In the genomic region with DNA sequence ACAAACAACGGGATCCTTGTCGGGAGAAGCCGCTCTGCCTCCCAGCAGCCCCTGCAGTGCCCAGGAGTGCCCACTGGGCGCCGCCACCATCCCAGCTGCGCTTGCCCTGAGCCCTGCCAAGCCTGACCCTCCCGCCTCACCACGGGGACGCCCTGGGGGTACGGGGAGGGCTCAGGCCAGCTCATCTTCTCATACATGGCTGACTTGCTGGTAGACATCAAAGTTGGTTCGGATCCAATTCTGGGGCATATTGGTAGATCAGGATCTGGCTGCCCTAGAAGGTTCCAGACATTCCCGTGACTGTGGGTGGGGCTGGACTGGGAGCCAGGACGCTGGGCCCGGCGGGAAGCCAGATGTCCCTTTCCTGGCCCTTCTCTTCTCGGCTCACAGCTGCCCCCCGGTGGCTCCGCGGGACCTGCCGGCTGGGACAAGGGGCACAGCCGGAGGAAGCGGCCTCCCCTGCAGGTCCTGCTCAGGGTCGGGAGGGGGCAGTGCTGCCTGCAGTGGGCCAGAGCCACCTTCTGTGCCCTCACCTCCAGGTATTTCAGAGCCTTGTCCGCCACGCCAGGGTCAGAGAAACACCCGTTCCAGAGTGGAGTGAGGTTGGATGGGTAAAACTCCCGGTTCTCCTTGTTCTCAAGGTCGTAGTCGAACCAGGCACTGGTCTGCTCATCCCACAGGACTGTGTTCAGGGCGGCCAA, we compare ENCODE assay signal across 8 cellular contexts. TPM values are rescaled to one million over a fixed set of nuclear protein-coding genes. Genes with fewer than 3 reads are reported as not detected.
A peak's percentile ranks its signal among the peaks of the same experiment; 100 is the strongest.
DNase-seq lines count a peak whose midpoint lies in the region; TF ChIP-seq lines count a peak whose summit lies in the region.

No MANE protein-coding gene starts in this region.

- H3K27ac ChIP-seq in testis: peak overlapping the region; percentile 74 to 79

- no peaks in the 10 kb centered on the region for H3K9me3 ChIP-seq in ES-I3 (ENCODE audit: control insufficient read depth, insufficient read depth, low read length)
- H3K9me3 ChIP-seq in testis: no peaks in the 10 kb centered on the region

- H3K4me3 ChIP-seq in testis: peak overlapping the region; percentile 25 to 39

- CTCF ChIA-PET in HEK293T (lab: Yijun Ruan, JAX): interaction anchor here (0.6 to 2.1 kb wide), 21 partner anchors 9 to 270 kb away, joined by 3 to 11 read pairs (median 4); partner anchors contain the start of genes CXCR5 and TREH

- TF ChIP-seq CTCF in osteocyte (IDR thresholded peaks at IDR 0.05) (peak; percentile 82), testis (IDR thresholded peaks at IDR 0.05) (peak; percentile 69 to 94 (median 85))

- peak overlapping the region; percentile 65 for H3K27ac Mint-ChIP-seq in activated naive CD8-positive, alpha-beta T cell treated with anti-CD3 and anti-CD28 coated beads for 36 hours
- peak overlapping the region; percentile 91 for H3K27ac Mint-ChIP-seq in osteocyte (ENCODE audit: unreplicated experiment)

- peaks cover 44% of the 10 kb centered on the region for H3K4me1 Mint-ChIP-seq in activated naive CD8-positive, alpha-beta T cell treated with anti-CD3 and anti-CD28 coated beads for 36 hours
- peaks cover 33% of the 10 kb centered on the region for H3K4me1 Mint-ChIP-seq in osteocyte (ENCODE audit: unreplicated experiment)

- intact Hi-C loops in head of caudate nucleus (cut with DNase I) (loop anchor here (1.0 to 10.0 kb wide), 3 partner anchors 15 to 245 kb away; no protein-coding TSS in a partner anchor), testis (cut with DNase I; ENCODE audit: low total_unique reads) (loop anchor here (10.0 kb wide), 3 partner anchors 105 to 265 kb away; partner anchors contain the start of genes DDX6 and UPK2)

- peaks cover 8% of the 10 kb centered on the region for H3K27me3 Mint-ChIP-seq in activated naive CD8-positive, alpha-beta T cell treated with anti-CD3 and anti-CD28 coated beads for 36 hours
- H3K27me3 Mint-ChIP-seq in osteocyte (ENCODE audit: unreplicated experiment): peaks cover 9% of the 10 kb centered on the region

- H3K36me3 Mint-ChIP-seq in activated naive CD8-positive, alpha-beta T cell treated with anti-CD3 and anti-CD28 coated beads for 36 hours: no peaks in the 10 kb centered on the region
- no peaks in the 10 kb centered on the region for H3K36me3 Mint-ChIP-seq in osteocyte (ENCODE audit: unreplicated experiment)

- no peaks in the 10 kb centered on the region for H3K27me3 ChIP-seq in testis

- DNase-seq in HEK293T (ENCODE audit: extremely low spot score): peak; percentile 94
- peak; percentile 87 for DNase-seq in NAMALWA (ENCODE audit: low spot score)
- DNase-seq in SKM-1 (lab: John Stamatoyannopoulos, UW; ENCODE audit: unreplicated experiment): peak; percentile 62
- peak; percentile 87 for DNase-seq in activated naive CD8-positive, alpha-beta T cell treated with anti-CD3 and anti-CD28 coated beads for 36 hours
- peak; percentile 89 to 99 (median 95) for DNase-seq in head of caudate nucleus
- peak; percentile 98 for DNase-seq in osteocyte (ENCODE audit: extremely low spot score, unreplicated experiment)
- peak; percentile 81 for DNase-seq in testis

- H3K4me3 Mint-ChIP-seq in activated naive CD8-positive, alpha-beta T cell treated with anti-CD3 and anti-CD28 coated beads for 36 hours: peak overlapping the region; percentile 72
- peak overlapping the region; percentile 63 for H3K4me3 Mint-ChIP-seq in osteocyte (ENCODE audit: unreplicated experiment)

- no peaks in the 10 kb centered on the region for H3K36me3 ChIP-seq in ES-I3 (ENCODE audit: insufficient read depth, low read length)
- no peaks in the 10 kb centered on the region for H3K36me3 ChIP-seq in testis (ENCODE audit: low read depth, missing control alignments)

- TF ChIP-seq POLR2A in testis (IDR thresholded peaks at IDR 0.05): no peak

- POLR2A ChIA-PET in HEK293T (lab: Yijun Ruan, JAX): interaction anchor here (0.7 to 1.4 kb wide), 4 partner anchors 55 to 413 kb away, joined by 3 to 5 read pairs (median 4); partner anchors contain the start of gene DDX6

- peak overlapping the region; percentile 52 for H3K9ac ChIP-seq in ES-I3 (ENCODE audit: low read depth, low read length)

- peaks cover 16% of the 10 kb centered on the region for H3K4me1 ChIP-seq in ES-I3 (ENCODE audit: insufficient read depth, low read length)
- peaks cover 11% of the 10 kb centered on the region for H3K4me1 ChIP-seq in testis

- H3K9me3 Mint-ChIP-seq in activated naive CD8-positive, alpha-beta T cell treated with anti-CD3 and anti-CD28 coated beads for 36 hours: no peaks in the 10 kb centered on the region
- no peaks in the 10 kb centered on the region for H3K9me3 Mint-ChIP-seq in osteocyte (ENCODE audit: unreplicated experiment)

- 0 to 7% methylated on average over 10 to 24 of the region's 30 CpGs for WGBS in testis, 2 donors

TF ChIP-seq in HEK293T, 16 proteins besides CTCF, POLR2A, EP300 and RAD21:
- TF ChIP-seq TARDBP (IDR thresholded peaks at IDR 0.05) (no peak), FOXA1 (IDR thresholded peaks at IDR 0.05) (no peak), ELF4 (IDR thresholded peaks at IDR 0.05) (no peak), ZNF384 (IDR thresholded peaks at IDR 0.05) (no peak), ARNT (IDR thresholded peaks at IDR 0.05) (no peak), NFRKB (IDR thresholded peaks at IDR 0.05) (no peak), SP1 (IDR thresholded peaks at IDR 0.05) (no peak), SUZ12 (IDR thresholded peaks at IDR 0.05) (no peak), HDGF (IDR thresholded peaks at IDR 0.05; ENCODE audit: borderline replicate concordance) (no peak), BHLHE40 (IDR thresholded peaks at IDR 0.05; ENCODE audit: borderline replicate concordance) (no peak), LEF1 (IDR thresholded peaks at IDR 0.05; ENCODE audit: borderline replicate concordance) (no peak), L3MBTL2 (conservative IDR thresholded peaks at IDR 0.05) (no peak), FOXK2 (IDR thresholded peaks at IDR 0.05) (no peak), FOXM1 (IDR thresholded peaks at IDR 0.05; ENCODE audit: borderline replicate concordance) (no peak)
- TF ChIP-seq, protein P1, sequence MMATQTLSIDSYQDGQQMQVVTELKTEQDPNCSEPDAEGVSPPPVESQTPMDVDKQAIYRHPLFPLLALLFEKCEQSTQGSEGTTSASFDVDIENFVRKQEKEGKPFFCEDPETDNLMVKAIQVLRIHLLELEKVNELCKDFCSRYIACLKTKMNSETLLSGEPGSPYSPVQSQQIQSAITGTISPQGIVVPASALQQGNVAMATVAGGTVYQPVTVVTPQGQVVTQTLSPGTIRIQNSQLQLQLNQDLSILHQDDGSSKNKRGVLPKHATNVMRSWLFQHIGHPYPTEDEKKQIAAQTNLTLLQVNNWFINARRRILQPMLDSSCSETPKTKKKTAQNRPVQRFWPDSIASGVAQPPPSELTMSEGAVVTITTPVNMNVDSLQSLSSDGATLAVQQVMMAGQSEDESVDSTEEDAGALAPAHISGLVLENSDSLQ (IDR thresholded peaks at IDR 0.05): no peak

RNA-seq across cellular contexts. Expression of gene TREH, which starts 10.6 kb away (rescaled TPM):
- not detected for total RNA-seq in activated naive CD8-positive, alpha-beta T cell treated with anti-CD3 and anti-CD28 coated beads for 36 hours
- not detected in 2 replicates for total RNA-seq in osteocyte
- total RNA-seq in testis: 1 to 10 TPM in 1 of 2 donors, under 1 TPM in 1; 0.62 to 1.7 TPM
- polyA plus RNA-seq in testis (ENCODE audit: insufficient read depth, low read depth, low replicate concordance): 4.0 TPM

Comparison
In these comparisons a context has a peak if more than half of its experiments do, and no peak if none do; other contexts are left out.
1. Peak in every context shown above with its lines: DNase-seq, H3K4me3 ChIP-seq and H3K27ac ChIP-seq.